In the genomic region with DNA sequence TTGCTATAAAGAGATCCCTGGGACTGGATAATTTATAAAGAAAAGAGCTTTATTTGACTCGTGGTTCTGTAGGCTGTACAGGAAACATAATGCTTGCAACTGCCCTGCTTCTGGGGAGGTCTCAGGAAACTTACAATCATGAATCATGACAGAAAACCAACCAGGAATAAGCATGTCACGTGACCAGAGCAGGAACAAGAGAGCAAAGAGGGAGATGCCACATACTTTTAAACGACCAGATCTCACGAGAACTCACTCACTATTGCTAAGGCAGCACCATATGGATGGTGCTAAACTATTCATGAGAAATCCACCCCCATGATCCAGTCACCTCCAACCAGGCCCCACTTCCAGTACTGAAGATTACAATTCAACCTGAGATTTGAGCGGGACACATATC, we compare ENCODE assay signal across 10 cellular contexts. TPM values are rescaled to one million over a fixed set of nuclear protein-coding genes. Genes with fewer than 3 reads are reported as not detected.
DNase-seq lines count a peak whose midpoint lies in the region; ATAC-seq and TF ChIP-seq lines count a peak whose summit lies in the region.
"Had no signal": no experiment of that assay in that cellular context is flagged by ENCODE, and none has a peak within 500 bp of the region (broad histone marks: within the 10 kb centered on the region; RNA-seq: fewer than 3 reads in every experiment).

No MANE protein-coding gene starts in this region.

- dilution Hi-C loops in IMR-90 (cut with HindIII; ENCODE audit: low sequenced_read_pairs, unreplicated experiment), result no loop called here

- H4K91ac ChIP-seq in IMR-90 (ENCODE audit: insufficient read depth, low read depth, low read length), result no peak overlapping the region

- peak overlapping the region; percentile 19 for H3K4me3 Mint-ChIP-seq in activated T-helper 2 cell treated with anti-CD3 and anti-CD28 coated beads, Interferon-gamma antibody, Interleukin-2, Interleukin-4, amounts not matched to agents 10 μg/mL and 5 μg/mL and 100 μg/mL, durations not matched to agents 14 hours and 24 hours and 36 hours (ENCODE audit: low read depth)

- H2BK120ac ChIP-seq in IMR-90 (ENCODE audit: low read depth, low read length), result peak overlapping the region; percentile 7; the same call in 1 of the 2 replicates

- H4K5ac ChIP-seq in IMR-90 (ENCODE audit: low read depth, low read length), result peak overlapping the region; percentile 44; the same call in 1 of the 2 replicates

- H3K18ac ChIP-seq in IMR-90 (ENCODE audit: low read depth, low read length), result peak overlapping the region; percentile 42; the same call in 1 of the 2 replicates

- H3K36me3 ChIP-seq in IMR-90 (ENCODE audit: control insufficient read depth, insufficient read depth, low read length) (no peaks in the 10 kb centered on the region; the same call in 1 of the 2 replicates), left lung (peaks cover 0 to 12% of the 10 kb centered on the region in 2 donors)

- H2BK20ac ChIP-seq in IMR-90 (ENCODE audit: low read depth, low read length), result no peak overlapping the region

- H3K9me3 ChIP-seq in IMR-90 (ENCODE audit: control insufficient read depth, insufficient read depth, low read length) (no peaks in the 10 kb centered on the region), left lung (no peaks in the 10 kb centered on the region)

- H3K4me1 Mint-ChIP-seq in activated T-helper 2 cell treated with anti-CD3 and anti-CD28 coated beads, Interferon-gamma antibody, Interleukin-2, Interleukin-4, amounts not matched to agents 10 μg/mL and 5 μg/mL and 100 μg/mL, durations not matched to agents 14 hours and 24 hours and 36 hours (ENCODE audit: low read depth), result peaks cover 33% of the 10 kb centered on the region

- BruUV-seq in IMR-90 (replicated peaks; lab: Mats Ljungman, UMichigan), result no TSS peak

- peak overlapping the region; percentile 17 for H2AK9ac ChIP-seq in IMR-90 (replicated peaks; ENCODE audit: low read depth, low read length, poor library complexity)

- H3K27me3 Mint-ChIP-seq in activated T-helper 2 cell treated with anti-CD3 and anti-CD28 coated beads, Interferon-gamma antibody, Interleukin-2, Interleukin-4, amounts not matched to agents 10 μg/mL and 5 μg/mL and 100 μg/mL, durations not matched to agents 14 hours and 24 hours and 36 hours (ENCODE audit: low read depth), result no peaks in the 10 kb centered on the region

- no peak overlapping the region for H3K4me2 ChIP-seq in IMR-90 (ENCODE audit: low read depth, low read length)

- no peak for TF ChIP-seq RAD21 in IMR-90 (IDR thresholded peaks at IDR 0.05; ENCODE audit: low read length)

- DNase-seq in CD1c-positive myeloid dendritic cell (ENCODE audit: extremely low spot score) (peak; percentile 17), IMR-90 (peak; percentile 83), left lung (no peak), 8988T (no peak), GOT3 (lab: John Stamatoyannopoulos, UW) (no peak)
- peak; percentile 27 for DNase-seq in activated T-helper 2 cell treated with anti-CD3 and anti-CD28 coated beads, Interferon-gamma antibody, Interleukin-2, Interleukin-4, amounts not matched to agents 10 μg/mL and 5 μg/mL and 100 μg/mL, durations not matched to agents 14 hours and 24 hours and 36 hours (ENCODE audit: low spot score)
- DNase-seq: erythroblast, T-helper 9 cell had no signal

- WGBS in IMR-90 (ENCODE audit: extremely low coverage in 2 of 2, insufficient read length in 1 of 2), 2 experiments, result 42% methylated on average over 3 of the region's 5 CpGs; no CpG with 5 or more reads in 1 of the 2 experiments

- CTCF ChIA-PET in IMR-90 (lab: Yijun Ruan, JAX), result interaction anchor here (0.7 kb wide), 1 partner anchor 39 kb away, joined by 3 read pairs; no protein-coding TSS in a partner anchor

- peak overlapping the region in 1 of 2 experiments; percentile 76; a peak in 2 of 4 replicates for H4K8ac ChIP-seq in IMR-90 (ENCODE audit: low read depth in 2 of 2, low read length in 2 of 2)

- H2BK15ac ChIP-seq in IMR-90 (ENCODE audit: low read depth, low read length), result peak overlapping the region; percentile 23; the same call in 1 of the 3 replicates

- peak; percentile 76 for ATAC-seq in IMR-90 (ENCODE audit: low read depth)
- peak; percentile 24 for ATAC-seq in left lung
- ATAC-seq in HG02852 (IDR thresholded peaks at IDR 0.05; ENCODE audit: unreplicated experiment), result no peak
- ATAC-seq in HG02588 (IDR thresholded peaks at IDR 0.05; ENCODE audit: unreplicated experiment), result no peak

- POLR2A ChIA-PET in IMR-90 (lab: Charles Lee; ENCODE audit: unreplicated experiment), result no interaction called here

- H3K27ac ChIP-seq in IMR-90 (ENCODE audit: insufficient read depth, low read length), result peak overlapping the region; percentile 45; the same call in 1 of the 2 replicates
- H3K27ac ChIP-seq in left lung, result peak overlapping the region; percentile 19 to 46

- H3K27me3 ChIP-seq in IMR-90 (ENCODE audit: control insufficient read depth, insufficient read depth, low read length) (no peaks in the 10 kb centered on the region), left lung (no peaks in the 10 kb centered on the region)

- peak overlapping the region; percentile 13; the same call in 1 of the 2 replicates for H3K23ac ChIP-seq in IMR-90 (ENCODE audit: low read depth, low read length)

- intact Hi-C loops in IMR-90 (cut with micrococcal nuclease) (no loop called here), left lung (cut with DNase I) (no loop called here)
- intact Hi-C loops in activated T-helper 2 cell treated with anti-CD3 and anti-CD28 coated beads, Interferon-gamma antibody, Interleukin-2, Interleukin-4, amounts not matched to agents 10 μg/mL and 5 μg/mL and 100 μg/mL, durations not matched to agents 14 hours and 24 hours and 36 hours (cut with micrococcal nuclease), result loop anchor here (2.0 to 5.0 kb wide), 2 partner anchors 39 to 49 kb away; no protein-coding TSS in a partner anchor

- H2BK5ac ChIP-seq in IMR-90 (ENCODE audit: low read depth, low read length, poor library complexity, severe bottlenecking), result peak overlapping the region; percentile 79

- H3K79me1 ChIP-seq in IMR-90 (ENCODE audit: low read depth in 1 of 2, low read length in 2 of 2), result peaks cover 14 to 58% of the 10 kb centered on the region in 2 experiments

- peak overlapping the region; percentile 70; the same call in 1 of the 2 replicates for H2AK5ac ChIP-seq in IMR-90 (ENCODE audit: low read depth, low read length)

- H3K4ac ChIP-seq in IMR-90 (ENCODE audit: low read depth, low read length), result peak overlapping the region; percentile 53; the same call in 1 of the 2 replicates

- H3K9me1 ChIP-seq in IMR-90 (ENCODE audit: insufficient read depth, low read length), result peaks cover 18% of the 10 kb centered on the region

- peaks cover 27% of the 10 kb centered on the region for H3K36me3 Mint-ChIP-seq in activated T-helper 2 cell treated with anti-CD3 and anti-CD28 coated beads, Interferon-gamma antibody, Interleukin-2, Interleukin-4, amounts not matched to agents 10 μg/mL and 5 μg/mL and 100 μg/mL, durations not matched to agents 14 hours and 24 hours and 36 hours (ENCODE audit: low read depth)

- no peaks in the 10 kb centered on the region for H4K20me1 ChIP-seq in IMR-90 (ENCODE audit: insufficient read depth, low read length)

- in situ Hi-C loops in IMR-90 (cut with MboI; ENCODE audit: low sequenced_read_pairs), result no loop called here

- TF ChIP-seq CTCF in IMR-90 (conservative IDR thresholded peaks at IDR 0.05; ENCODE audit: low read depth, low read length) (no peak), left lung (IDR thresholded peaks at IDR 0.05) (no peak)

- peaks cover 9% of the 10 kb centered on the region for H3K4me1 ChIP-seq in IMR-90 (ENCODE audit: control insufficient read depth, insufficient read depth, low read length)
- H3K4me1 ChIP-seq in left lung, result peaks cover 4 to 23% of the 10 kb centered on the region in 2 donors

- H3K56ac ChIP-seq in IMR-90 (ENCODE audit: extremely low read depth, insufficient read depth, low read length), result no peak overlapping the region

- H3K4me3 ChIP-seq in IMR-90 (ENCODE audit: insufficient read depth, low read depth, low read length) (no peak overlapping the region), left lung (no peak overlapping the region)

- TF ChIP-seq POLR2A in IMR-90 (IDR thresholded peaks at IDR 0.05; ENCODE audit: low read depth, low read length), result no peak

- H3K9ac ChIP-seq in IMR-90 (ENCODE audit: low read depth, low read length), result no peak overlapping the region

- peak overlapping the region; percentile 80 for H2AFZ ChIP-seq in IMR-90 (replicated peaks; ENCODE audit: low read length, poor library complexity)

- H3K9me3 Mint-ChIP-seq in activated T-helper 2 cell treated with anti-CD3 and anti-CD28 coated beads, Interferon-gamma antibody, Interleukin-2, Interleukin-4, amounts not matched to agents 10 μg/mL and 5 μg/mL and 100 μg/mL, durations not matched to agents 14 hours and 24 hours and 36 hours, result no peaks in the 10 kb centered on the region

- peak overlapping the region; percentile 87 for H3K27ac Mint-ChIP-seq in activated T-helper 2 cell treated with anti-CD3 and anti-CD28 coated beads, Interferon-gamma antibody, Interleukin-2, Interleukin-4, amounts not matched to agents 10 μg/mL and 5 μg/mL and 100 μg/mL, durations not matched to agents 14 hours and 24 hours and 36 hours

- H3K14ac ChIP-seq in IMR-90 (replicated peaks; ENCODE audit: low read depth, low read length), result peak overlapping the region; percentile 57; the same call in 1 of the 2 replicates

TF ChIP-seq in IMR-90, 13 proteins besides CTCF, POLR2A, EP300 and RAD21:
- TF ChIP-seq BHLHE40 (IDR thresholded peaks at IDR 0.05; ENCODE audit: low read depth, low read length), result peak; percentile 67
- no peak for TF ChIP-seq SMC3 (IDR thresholded peaks at IDR 0.05; ENCODE audit: low read depth, low read length)
- TF ChIP-seq, protein P1, sequence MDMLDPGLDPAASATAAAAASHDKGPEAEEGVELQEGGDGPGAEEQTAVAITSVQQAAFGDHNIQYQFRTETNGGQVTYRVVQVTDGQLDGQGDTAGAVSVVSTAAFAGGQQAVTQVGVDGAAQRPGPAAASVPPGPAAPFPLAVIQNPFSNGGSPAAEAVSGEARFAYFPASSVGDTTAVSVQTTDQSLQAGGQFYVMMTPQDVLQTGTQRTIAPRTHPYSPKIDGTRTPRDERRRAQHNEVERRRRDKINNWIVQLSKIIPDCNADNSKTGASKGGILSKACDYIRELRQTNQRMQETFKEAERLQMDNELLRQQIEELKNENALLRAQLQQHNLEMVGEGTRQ (IDR thresholded peaks at IDR 0.05; ENCODE audit: low read depth, low read length), result peak; percentile 88
- no peak for TF ChIP-seq MAZ (IDR thresholded peaks at IDR 0.05; ENCODE audit: borderline replicate concordance, low read depth, low read length)

RNA-seq across cellular contexts. Expression of a gene that starts 49.8 kb away (rescaled TPM):
- total RNA-seq in IMR-90 (2012; rRNA removed) (33.9 and 43.9 TPM in 2 replicates), left lung (10 to 100 TPM; 35.5 to 36.3 TPM)
- 28.7 and 33.2 TPM in 2 replicates for polyA plus RNA-seq in IMR-90 (2012; rRNA removed)
- 23.3 and 34.3 TPM in 2 replicates for polyA plus RNA-seq in IMR-90 (2012; cell fraction: cytosol; rRNA removed)
- polyA plus RNA-seq in IMR-90 (2012; cell fraction: nucleus; rRNA removed; ENCODE audit: low replicate concordance), result 19.3 and 25.8 TPM in 2 replicates
- total RNA-seq in activated T-helper 2 cell treated with anti-CD3 and anti-CD28 coated beads, Interferon-gamma antibody, Interleukin-2, Interleukin-4, amounts not matched to agents 10 μg/mL and 5 μg/mL and 100 μg/mL, durations not matched to agents 14 hours and 24 hours and 36 hours, result 128 and 136 TPM in 2 replicates

Comparison
In these comparisons a context has a peak if more than half of its experiments do, and no peak if none do; other contexts are left out.
1. DNase-seq: peak in CD1c-positive myeloid dendritic cell (single experiment), IMR-90 (single experiment) and activated T-helper 2 cell treated with anti-CD3 and anti-CD28 coated beads, Interferon-gamma antibody, Interleukin-2, Interleukin-4, amounts not matched to agents 10 μg/mL and 5 μg/mL and 100 μg/mL, durations not matched to agents 14 hours and 24 hours and 36 hours (single experiment); none in left lung (0 of 2), 8988T (single experiment) and GOT3 (single experiment).
2. ATAC-seq: peak in IMR-90 (single experiment) and left lung (single experiment); none in HG02852 (single experiment) and HG02588 (single experiment).